ENCODE assay signal across 7 cellular contexts in the genomic region with DNA sequence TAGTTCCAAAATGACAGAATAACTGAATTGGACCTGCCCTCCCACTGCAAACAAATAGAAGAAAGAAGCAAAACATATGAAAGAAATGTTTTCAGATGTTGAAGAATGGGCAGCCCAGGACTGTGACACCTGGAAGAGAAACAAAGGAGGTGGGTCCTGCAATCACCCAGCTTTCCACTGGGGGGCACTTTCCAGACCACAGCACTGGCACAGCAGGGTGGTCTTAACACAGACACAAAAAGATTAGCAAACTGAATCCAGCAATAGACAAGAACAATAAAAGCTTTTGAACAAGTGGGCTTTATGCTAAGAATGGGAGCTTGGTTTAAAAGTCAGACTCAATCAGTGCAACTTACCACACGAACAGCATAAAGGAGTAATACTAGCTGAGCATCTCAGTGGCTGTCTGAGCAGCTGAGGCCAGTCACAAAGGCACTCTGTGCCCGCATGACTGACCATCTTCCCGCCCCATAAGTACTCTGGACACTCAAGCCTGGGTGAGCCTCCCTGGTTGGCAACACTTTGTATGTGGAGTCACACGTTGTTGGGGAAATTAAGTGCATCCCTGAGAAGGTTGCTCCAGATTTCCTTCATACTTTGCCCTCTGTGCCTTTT. TPM values are rescaled to one million over a fixed set of nuclear protein-coding genes. Genes with fewer than 3 reads are reported as not detected.
DNase-seq lines count a peak whose midpoint lies in the region; ATAC-seq and TF ChIP-seq lines count a peak whose summit lies in the region.

No MANE protein-coding gene starts in this region.

- H3K4me1 Mint-ChIP-seq in WTC11: peaks cover 10% of the 10 kb centered on the region

- H3K27me3 ChIP-seq in lower lobe of right lung (ENCODE audit: low read depth): no peaks in the 10 kb centered on the region
- H3K27me3 ChIP-seq in testis: no peaks in the 10 kb centered on the region

- H3K27ac ChIP-seq in lower lobe of right lung (no peak overlapping the region), testis (no peak overlapping the region)

- H3K36me3 ChIP-seq in lower lobe of right lung (no peaks in the 10 kb centered on the region), testis (ENCODE audit: low read depth, missing control alignments) (no peaks in the 10 kb centered on the region)

- H3K4me1 ChIP-seq in lower lobe of right lung (no peaks in the 10 kb centered on the region), testis (no peaks in the 10 kb centered on the region)

- no peak overlapping the region for H3K4me3 ChIP-seq in lower lobe of right lung
- H3K4me3 ChIP-seq in testis: no peak overlapping the region

- ATAC-seq in HG03432 (IDR thresholded peaks at IDR 0.05; ENCODE audit: unreplicated experiment) (peak; percentile 52), WTC11 (peak; percentile 85), lower lobe of right lung (no peak), GM21737 (IDR thresholded peaks at IDR 0.05; ENCODE audit: unreplicated experiment) (no peak)

- peaks cover 33% of the 10 kb centered on the region for H3K9me3 Mint-ChIP-seq in WTC11

- peak; percentile 64 for TF ChIP-seq CTCF in WTC11 (IDR thresholded peaks at IDR 0.05)
- TF ChIP-seq CTCF in lower lobe of right lung (IDR thresholded peaks at IDR 0.05): peak; percentile 27
- TF ChIP-seq CTCF in testis (IDR thresholded peaks at IDR 0.05): peak in 1 of 3 experiments; percentile 37

- no peak overlapping the region for H3K4me3 Mint-ChIP-seq in WTC11

- H3K27me3 Mint-ChIP-seq in WTC11 (ENCODE audit: low read depth): peaks cover 10% of the 10 kb centered on the region

- peak; percentile 69 for DNase-seq in G401 (ENCODE audit: low spot score)
- DNase-seq in WTC11 (ENCODE audit: low spot score): peak; percentile 67
- no peak for DNase-seq in lower lobe of right lung
- DNase-seq in testis: no peak
- DNase-seq in DMS153 (lab: John Stamatoyannopoulos, UW): no peak

- in situ Hi-C loops in G401 (cut with HindIII; ENCODE audit: low sequenced_read_pairs): no loop called here

- 80 to 90% methylated on average over 4 of the region's 4 CpGs for WGBS in testis, 2 donors

- CTCF ChIA-PET in WTC11 (lab: Charles Lee): interaction anchor here (0.6 to 6.6 kb wide), 14 partner anchors 9 to 568 kb away, joined by 3 to 84 read pairs (median 4); a partner anchor contains a TSS

- intact Hi-C loops in lower lobe of right lung (cut with DNase I) (no loop called here), testis (cut with DNase I; ENCODE audit: low total_unique reads) (no loop called here)

- peaks cover 16% of the 10 kb centered on the region for H3K36me3 Mint-ChIP-seq in WTC11

- no peak for TF ChIP-seq POLR2A in testis (IDR thresholded peaks at IDR 0.05)

- no peaks in the 10 kb centered on the region for H3K9me3 ChIP-seq in lower lobe of right lung
- no peaks in the 10 kb centered on the region for H3K9me3 ChIP-seq in testis

- no peak overlapping the region for H3K27ac Mint-ChIP-seq in WTC11

- POLR2A ChIA-PET in WTC11 (lab: Charles Lee): no interaction called here

TF ChIP-seq in WTC11, 78 proteins besides CTCF, POLR2A, EP300 and RAD21 (continues in another document):
- TF ChIP-seq CREM (CRISPR knock-in tag; IDR thresholded peaks at IDR 0.05) (no peak), ZBTB21 (CRISPR knock-in tag; IDR thresholded peaks at IDR 0.05; ENCODE audit: borderline replicate concordance) (no peak), RELA (CRISPR knock-in tag; IDR thresholded peaks at IDR 0.05; ENCODE audit: borderline replicate concordance) (no peak), ZNF317 (CRISPR knock-in tag; IDR thresholded peaks at IDR 0.05; ENCODE audit: borderline replicate concordance, low read depth) (no peak), JAZF1 (CRISPR knock-in tag; IDR thresholded peaks at IDR 0.05) (no peak)
- TF ChIP-seq, protein P1, sequence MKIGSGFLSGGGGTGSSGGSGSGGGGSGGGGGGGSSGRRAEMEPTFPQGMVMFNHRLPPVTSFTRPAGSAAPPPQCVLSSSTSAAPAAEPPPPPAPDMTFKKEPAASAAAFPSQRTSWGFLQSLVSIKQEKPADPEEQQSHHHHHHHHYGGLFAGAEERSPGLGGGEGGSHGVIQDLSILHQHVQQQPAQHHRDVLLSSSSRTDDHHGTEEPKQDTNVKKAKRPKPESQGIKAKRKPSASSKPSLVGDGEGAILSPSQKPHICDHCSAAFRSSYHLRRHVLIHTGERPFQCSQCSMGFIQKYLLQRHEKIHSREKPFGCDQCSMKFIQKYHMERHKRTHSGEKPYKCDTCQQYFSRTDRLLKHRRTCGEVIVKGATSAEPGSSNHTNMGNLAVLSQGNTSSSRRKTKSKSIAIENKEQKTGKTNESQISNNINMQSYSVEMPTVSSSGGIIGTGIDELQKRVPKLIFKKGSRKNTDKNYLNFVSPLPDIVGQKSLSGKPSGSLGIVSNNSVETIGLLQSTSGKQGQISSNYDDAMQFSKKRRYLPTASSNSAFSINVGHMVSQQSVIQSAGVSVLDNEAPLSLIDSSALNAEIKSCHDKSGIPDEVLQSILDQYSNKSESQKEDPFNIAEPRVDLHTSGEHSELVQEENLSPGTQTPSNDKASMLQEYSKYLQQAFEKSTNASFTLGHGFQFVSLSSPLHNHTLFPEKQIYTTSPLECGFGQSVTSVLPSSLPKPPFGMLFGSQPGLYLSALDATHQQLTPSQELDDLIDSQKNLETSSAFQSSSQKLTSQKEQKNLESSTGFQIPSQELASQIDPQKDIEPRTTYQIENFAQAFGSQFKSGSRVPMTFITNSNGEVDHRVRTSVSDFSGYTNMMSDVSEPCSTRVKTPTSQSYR (CRISPR knock-in tag; IDR thresholded peaks at IDR 0.05): no peak
- TF ChIP-seq, protein P2, sequence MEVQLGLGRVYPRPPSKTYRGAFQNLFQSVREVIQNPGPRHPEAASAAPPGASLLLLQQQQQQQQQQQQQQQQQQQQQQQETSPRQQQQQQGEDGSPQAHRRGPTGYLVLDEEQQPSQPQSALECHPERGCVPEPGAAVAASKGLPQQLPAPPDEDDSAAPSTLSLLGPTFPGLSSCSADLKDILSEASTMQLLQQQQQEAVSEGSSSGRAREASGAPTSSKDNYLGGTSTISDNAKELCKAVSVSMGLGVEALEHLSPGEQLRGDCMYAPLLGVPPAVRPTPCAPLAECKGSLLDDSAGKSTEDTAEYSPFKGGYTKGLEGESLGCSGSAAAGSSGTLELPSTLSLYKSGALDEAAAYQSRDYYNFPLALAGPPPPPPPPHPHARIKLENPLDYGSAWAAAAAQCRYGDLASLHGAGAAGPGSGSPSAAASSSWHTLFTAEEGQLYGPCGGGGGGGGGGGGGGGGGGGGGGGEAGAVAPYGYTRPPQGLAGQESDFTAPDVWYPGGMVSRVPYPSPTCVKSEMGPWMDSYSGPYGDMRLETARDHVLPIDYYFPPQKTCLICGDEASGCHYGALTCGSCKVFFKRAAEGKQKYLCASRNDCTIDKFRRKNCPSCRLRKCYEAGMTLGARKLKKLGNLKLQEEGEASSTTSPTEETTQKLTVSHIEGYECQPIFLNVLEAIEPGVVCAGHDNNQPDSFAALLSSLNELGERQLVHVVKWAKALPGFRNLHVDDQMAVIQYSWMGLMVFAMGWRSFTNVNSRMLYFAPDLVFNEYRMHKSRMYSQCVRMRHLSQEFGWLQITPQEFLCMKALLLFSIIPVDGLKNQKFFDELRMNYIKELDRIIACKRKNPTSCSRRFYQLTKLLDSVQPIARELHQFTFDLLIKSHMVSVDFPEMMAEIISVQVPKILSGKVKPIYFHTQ (CRISPR knock-in tag; IDR thresholded peaks at IDR 0.05): no peak
- TF ChIP-seq, protein P3, sequence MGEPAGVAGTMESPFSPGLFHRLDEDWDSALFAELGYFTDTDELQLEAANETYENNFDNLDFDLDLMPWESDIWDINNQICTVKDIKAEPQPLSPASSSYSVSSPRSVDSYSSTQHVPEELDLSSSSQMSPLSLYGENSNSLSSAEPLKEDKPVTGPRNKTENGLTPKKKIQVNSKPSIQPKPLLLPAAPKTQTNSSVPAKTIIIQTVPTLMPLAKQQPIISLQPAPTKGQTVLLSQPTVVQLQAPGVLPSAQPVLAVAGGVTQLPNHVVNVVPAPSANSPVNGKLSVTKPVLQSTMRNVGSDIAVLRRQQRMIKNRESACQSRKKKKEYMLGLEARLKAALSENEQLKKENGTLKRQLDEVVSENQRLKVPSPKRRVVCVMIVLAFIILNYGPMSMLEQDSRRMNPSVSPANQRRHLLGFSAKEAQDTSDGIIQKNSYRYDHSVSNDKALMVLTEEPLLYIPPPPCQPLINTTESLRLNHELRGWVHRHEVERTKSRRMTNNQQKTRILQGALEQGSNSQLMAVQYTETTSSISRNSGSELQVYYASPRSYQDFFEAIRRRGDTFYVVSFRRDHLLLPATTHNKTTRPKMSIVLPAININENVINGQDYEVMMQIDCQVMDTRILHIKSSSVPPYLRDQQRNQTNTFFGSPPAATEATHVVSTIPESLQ (CRISPR knock-in tag; IDR thresholded peaks at IDR 0.05): no peak
- TF ChIP-seq, protein P4, sequence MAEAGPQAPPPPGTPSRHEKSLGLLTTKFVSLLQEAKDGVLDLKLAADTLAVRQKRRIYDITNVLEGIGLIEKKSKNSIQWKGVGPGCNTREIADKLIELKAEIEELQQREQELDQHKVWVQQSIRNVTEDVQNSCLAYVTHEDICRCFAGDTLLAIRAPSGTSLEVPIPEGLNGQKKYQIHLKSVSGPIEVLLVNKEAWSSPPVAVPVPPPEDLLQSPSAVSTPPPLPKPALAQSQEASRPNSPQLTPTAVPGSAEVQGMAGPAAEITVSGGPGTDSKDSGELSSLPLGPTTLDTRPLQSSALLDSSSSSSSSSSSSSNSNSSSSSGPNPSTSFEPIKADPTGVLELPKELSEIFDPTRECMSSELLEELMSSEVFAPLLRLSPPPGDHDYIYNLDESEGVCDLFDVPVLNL (CRISPR knock-in tag; IDR thresholded peaks at IDR 0.05; ENCODE audit: borderline replicate concordance, low read depth): no peak
- TF ChIP-seq, protein P5, sequence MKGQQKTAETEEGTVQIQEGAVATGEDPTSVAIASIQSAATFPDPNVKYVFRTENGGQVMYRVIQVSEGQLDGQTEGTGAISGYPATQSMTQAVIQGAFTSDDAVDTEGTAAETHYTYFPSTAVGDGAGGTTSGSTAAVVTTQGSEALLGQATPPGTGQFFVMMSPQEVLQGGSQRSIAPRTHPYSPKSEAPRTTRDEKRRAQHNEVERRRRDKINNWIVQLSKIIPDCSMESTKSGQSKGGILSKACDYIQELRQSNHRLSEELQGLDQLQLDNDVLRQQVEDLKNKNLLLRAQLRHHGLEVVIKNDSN (CRISPR knock-in tag; IDR thresholded peaks at IDR 0.05): no peak

RNA-seq across cellular contexts. Expression of a gene that starts 27.7 kb away (rescaled TPM):
- total RNA-seq in G401 (2014; rRNA removed; shearing (Covaris generic)): 77.3 and 89.4 TPM in 2 replicates
- 29.1 to 33.2 TPM (median 31.7 TPM) in 3 replicates for total RNA-seq in WTC11 (2021)
- 44.6 TPM for total RNA-seq in lower lobe of right lung
- total RNA-seq in testis: 10 to 100 TPM; 76.7 to 81.4 TPM
- 87.2 TPM for polyA plus RNA-seq in testis (ENCODE audit: insufficient read depth, low read depth, low replicate concordance)

RNA-seq across cellular contexts. Expression of a gene that starts 27.8 kb away (rescaled TPM):
- total RNA-seq in G401 (2014; rRNA removed; shearing (Covaris generic)): 19.4 and 26.6 TPM in 2 replicates
- total RNA-seq in WTC11 (2021): 14.3 to 17.5 TPM (median 16.6 TPM) in 3 replicates
- total RNA-seq in lower lobe of right lung: 17.9 TPM
- total RNA-seq in testis: 10 to 100 TPM; 63.2 to 74.3 TPM
- polyA plus RNA-seq in testis (ENCODE audit: insufficient read depth, low read depth, low replicate concordance): 48.2 TPM

RNA-seq across cellular contexts. Expression of a gene that starts 46.8 kb away (rescaled TPM):
- total RNA-seq in G401 (2014; rRNA removed; shearing (Covaris generic)): 0.06 and 0.71 TPM in 2 replicates
- total RNA-seq in WTC11 (2021) (1.6 to 1.7 TPM (median 1.7 TPM) in 3 replicates), lower lobe of right lung (3.4 TPM), testis (10 to 100 TPM; 33.1 to 71.2 TPM)
- 25.8 TPM for polyA plus RNA-seq in testis (ENCODE audit: insufficient read depth, low read depth, low replicate concordance)

Comparison
In these comparisons a context has a peak if more than half of its experiments do, and no peak if none do; other contexts are left out.
1. DNase-seq: peak in G401 (single experiment) and WTC11 (single experiment); none in lower lobe of right lung (single experiment), testis (single experiment) and DMS153 (single experiment).
2. ATAC-seq: peak in HG03432 (single experiment) and WTC11 (single experiment); none in lower lobe of right lung (0 of 2) and GM21737 (single experiment).